ENCODE assay signal across 34 cellular contexts in the genomic region with DNA sequence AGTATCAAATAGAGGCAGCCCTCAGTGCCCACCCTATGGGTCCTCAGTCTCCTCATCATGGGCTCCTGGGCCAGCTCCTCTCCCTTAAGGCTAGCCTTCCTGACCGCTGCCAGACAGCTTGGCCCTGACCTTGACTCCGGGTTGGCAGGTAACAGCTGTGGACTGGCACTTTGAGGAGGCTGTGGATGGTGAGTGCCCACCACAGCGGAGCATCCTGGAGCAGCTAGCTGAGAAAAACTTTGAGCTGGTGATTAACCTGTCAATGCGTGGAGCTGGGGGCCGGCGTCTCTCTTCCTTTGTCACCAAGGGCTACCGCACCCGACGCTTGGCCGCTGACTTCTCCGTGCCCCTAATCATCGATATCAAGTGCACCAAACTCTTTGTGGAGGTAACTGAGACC. TPM values are rescaled to one million over a fixed set of nuclear protein-coding genes. Genes with fewer than 3 reads are reported as not detected.
"Had no signal": no experiment of that assay in that cellular context is flagged by ENCODE, and none has a peak within 500 bp of the region (broad histone marks: within the 10 kb centered on the region; RNA-seq: fewer than 3 reads in every experiment).

No MANE protein-coding gene starts in this region.

- H3K27me3 ChIP-seq: neutrophil, pancreas, right lobe of liver, stomach, thyroid gland, tibial nerve, upper lobe of left lung, vagina had no signal

- H3K4me3 ChIP-seq: pancreas, psoas muscle, right lobe of liver, skin epidermis, smooth muscle cell, stomach, thoracic aorta, thyroid gland, tibial nerve, upper lobe of left lung, vagina had no signal

- H3K4me1 ChIP-seq: pancreas, psoas muscle, right lobe of liver, stomach, thyroid gland, tibial nerve, upper lobe of left lung, vagina had no signal

- H3K9me3 ChIP-seq: neutrophil, pancreas, psoas muscle, right lobe of liver, stomach, thoracic aorta, thyroid gland, tibial nerve, upper lobe of left lung, vagina had no signal

- ATAC-seq: naive thymus-derived CD8-positive, alpha-beta T cell; pancreas; psoas muscle; right cardiac atrium; right lobe of liver; stimulated activated effector memory CD8-positive, alpha-beta T cell treated with anti-CD3 and anti-CD28 coated beads, Interleukin-12 subunit alpha, Interleukin-12 subunit beta, amount 100 ng/mL, for 72 hours; stimulated activated naive B cell treated with anti-CD40 and anti-IgM and Interleukin-4, amounts not matched to agents 10 μg/mL and 1 μg/mL and 100 μg/mL, for 72 hours had no signal

- H3K4me1 Mint-ChIP-seq: nephron progenitor cell; neural crest cell; stimulated activated effector memory CD8-positive, alpha-beta T cell treated with anti-CD3 and anti-CD28 coated beads, Interleukin-12 subunit alpha, Interleukin-12 subunit beta, amount 100 ng/mL, for 72 hours; stimulated activated naive B cell treated with anti-CD40 and anti-IgM and Interleukin-4, amounts not matched to agents 10 μg/mL and 1 μg/mL and 100 μg/mL, for 72 hours had no signal

- H3K4me3 Mint-ChIP-seq: naive thymus-derived CD8-positive, alpha-beta T cell; natural killer cell treated with Interleukin-12 subunit alpha and Interleukin-12 subunit beta and Interleukin-15 and Interleukin-18, amount 100 ng/mL, for 72 hours; nephron progenitor cell; neural crest cell; stimulated activated effector memory CD8-positive, alpha-beta T cell treated with anti-CD3 and anti-CD28 coated beads, Interleukin-12 subunit alpha, Interleukin-12 subunit beta, amount 100 ng/mL, for 72 hours; stimulated activated naive CD8-positive, alpha-beta T cell treated with anti-CD3 and anti-CD28 coated beads, Interleukin-15, Interleukin-2, amounts not matched to agents 100 ng/mL and 50 ng/mL, for 24 hours had no signal

- H3K27ac Mint-ChIP-seq: natural killer cell treated with Interleukin-12 subunit alpha and Interleukin-12 subunit beta and Interleukin-15 and Interleukin-18, amount 100 ng/mL, for 72 hours; nephron progenitor cell; progenitor cell of endocrine pancreas; stimulated activated effector memory CD8-positive, alpha-beta T cell treated with anti-CD3 and anti-CD28 coated beads, Interleukin-12 subunit alpha, Interleukin-12 subunit beta, amount 100 ng/mL, for 72 hours; stimulated activated naive B cell treated with anti-CD40 and anti-IgM and Interleukin-4, amounts not matched to agents 10 μg/mL and 1 μg/mL and 100 μg/mL, for 72 hours; stimulated activated naive CD8-positive, alpha-beta T cell treated with anti-CD3 and anti-CD28 coated beads, Interleukin-15, Interleukin-2, amounts not matched to agents 100 ng/mL and 50 ng/mL, for 24 hours had no signal

- DNase-seq: nephron progenitor cell; nucleus accumbens; pancreas; right lobe of liver; stimulated activated CD4-positive, alpha-beta T cell treated with anti-CD3 and anti-CD28 coated beads, Interleukin-15, amount 100 ng/mL, for 24 hours; stimulated activated CD4-positive, alpha-beta T cell treated with anti-CD3 and anti-CD28 coated beads, Interleukin-2, amount 100 ng/mL, for 24 hours; stimulated activated CD4-positive, alpha-beta T cell treated with anti-CD3 and anti-CD28 coated beads, Interleukin-2, amount 100 ng/mL, for 48 hours; stimulated activated CD4-positive, alpha-beta T cell treated with anti-CD3 and anti-CD28 coated beads, Interleukin-4, amount 100 ng/mL, for 24 hours; stimulated activated naive B cell treated with anti-CD40 and anti-IgM and Interleukin-4, amounts not matched to agents 10 μg/mL and 1 μg/mL and 100 μg/mL, for 72 hours; stimulated activated naive CD4-positive, alpha-beta T cell treated with Interleukin-2 at 50 U/mL for 16 hours; stomach; thyroid gland; trophoblast cell; upper lobe of left lung had no signal

- H3K9me3 Mint-ChIP-seq: naive thymus-derived CD8-positive, alpha-beta T cell; natural killer cell treated with Interleukin-12 subunit alpha and Interleukin-12 subunit beta and Interleukin-15 and Interleukin-18, amount 100 ng/mL, for 72 hours; nephron progenitor cell; neural crest cell; stimulated activated effector memory CD8-positive, alpha-beta T cell treated with anti-CD3 and anti-CD28 coated beads, Interleukin-12 subunit alpha, Interleukin-12 subunit beta, amount 100 ng/mL, for 72 hours; stimulated activated naive B cell treated with anti-CD40 and anti-IgM and Interleukin-4, amounts not matched to agents 10 μg/mL and 1 μg/mL and 100 μg/mL, for 72 hours; stimulated activated naive CD8-positive, alpha-beta T cell treated with anti-CD3 and anti-CD28 coated beads, Interleukin-15, Interleukin-2, amounts not matched to agents 100 ng/mL and 50 ng/mL, for 24 hours had no signal

- H3K27me3 Mint-ChIP-seq: naive thymus-derived CD8-positive, alpha-beta T cell; natural killer cell treated with Interleukin-12 subunit alpha and Interleukin-12 subunit beta and Interleukin-15 and Interleukin-18, amount 100 ng/mL, for 72 hours; progenitor cell of endocrine pancreas; stimulated activated naive B cell treated with anti-CD40 and anti-IgM and Interleukin-4, amounts not matched to agents 10 μg/mL and 1 μg/mL and 100 μg/mL, for 72 hours; stimulated activated naive CD8-positive, alpha-beta T cell treated with anti-CD3 and anti-CD28 coated beads, Interleukin-15, Interleukin-2, amounts not matched to agents 100 ng/mL and 50 ng/mL, for 24 hours had no signal

- H3K27ac ChIP-seq: neutrophil, pancreas, psoas muscle, right lobe of liver, skin epidermis, stomach, thoracic aorta, thyroid gland, tibial nerve, upper lobe of left lung, vagina had no signal

RNA-seq across cellular contexts. Expression of a gene that starts 26.7 kb away (rescaled TPM):
- total RNA-seq: naive thymus-derived CD8-positive, alpha-beta T cell; natural killer cell treated with Interleukin-12 subunit alpha and Interleukin-12 subunit beta and Interleukin-15 and Interleukin-18, amount 100 ng/mL, for 72 hours; omental fat pad; osteocyte; progenitor cell of endocrine pancreas; right lobe of liver; smooth muscle cell; stomach; subcutaneous adipose tissue; ureter had no signal
- polyA plus RNA-seq: stomach had no signal

RNA-seq across cellular contexts. Expression of a gene that starts 39.1 kb away (rescaled TPM):
- total RNA-seq: naive thymus-derived CD8-positive, alpha-beta T cell; natural killer cell treated with Interleukin-12 subunit alpha and Interleukin-12 subunit beta and Interleukin-15 and Interleukin-18, amount 100 ng/mL, for 72 hours; neural crest cell; osteocyte; progenitor cell of endocrine pancreas; psoas muscle; renal cortical epithelial cell; right lobe of liver; smooth muscle cell; stomach; temporal lobe; upper lobe of left lung; ureter had no signal
- polyA plus RNA-seq: naive thymus-derived CD8-positive, alpha-beta T cell; psoas muscle; smooth muscle cell; stomach had no signal
